In the genomic region with DNA sequence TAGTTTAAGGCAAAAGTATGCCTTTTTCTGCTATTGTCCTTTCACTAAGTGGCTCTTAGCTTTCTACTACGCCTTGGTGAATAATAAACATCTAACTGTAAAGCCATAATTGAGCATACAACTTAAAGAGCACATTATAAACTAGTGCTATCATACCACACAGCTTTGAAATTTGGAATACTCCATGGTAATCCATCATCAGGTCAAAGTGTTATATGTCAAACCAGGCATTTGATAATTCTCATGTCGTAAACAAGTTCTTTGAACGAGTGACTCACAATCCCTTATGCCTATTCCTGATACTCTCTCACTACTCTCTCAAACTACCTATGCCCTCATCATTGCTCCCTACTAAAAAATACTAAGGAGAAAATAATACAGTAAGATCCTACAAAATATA, we compare ENCODE assay signal across 1 cellular context.
TF ChIP-seq lines count a peak whose summit lies in the region.

No MANE protein-coding gene starts in this region.

TF ChIP-seq in endothelial cell of umbilical vein, 7 proteins besides CTCF, POLR2A, EP300 and RAD21 (continued from another document):
- TF ChIP-seq, protein P1, sequence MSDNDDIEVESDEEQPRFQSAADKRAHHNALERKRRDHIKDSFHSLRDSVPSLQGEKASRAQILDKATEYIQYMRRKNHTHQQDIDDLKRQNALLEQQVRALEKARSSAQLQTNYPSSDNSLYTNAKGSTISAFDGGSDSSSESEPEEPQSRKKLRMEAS (IDR thresholded peaks at IDR 0.05; ENCODE audit: insufficient read depth, insufficient read length), result no peak
- no peak for TF ChIP-seq FOS (IDR thresholded peaks at IDR 0.05; ENCODE audit: borderline replicate concordance, insufficient read depth, low read length)
